Comparison of ENCODE assay signal across 20 cellular contexts in the genomic region with DNA sequence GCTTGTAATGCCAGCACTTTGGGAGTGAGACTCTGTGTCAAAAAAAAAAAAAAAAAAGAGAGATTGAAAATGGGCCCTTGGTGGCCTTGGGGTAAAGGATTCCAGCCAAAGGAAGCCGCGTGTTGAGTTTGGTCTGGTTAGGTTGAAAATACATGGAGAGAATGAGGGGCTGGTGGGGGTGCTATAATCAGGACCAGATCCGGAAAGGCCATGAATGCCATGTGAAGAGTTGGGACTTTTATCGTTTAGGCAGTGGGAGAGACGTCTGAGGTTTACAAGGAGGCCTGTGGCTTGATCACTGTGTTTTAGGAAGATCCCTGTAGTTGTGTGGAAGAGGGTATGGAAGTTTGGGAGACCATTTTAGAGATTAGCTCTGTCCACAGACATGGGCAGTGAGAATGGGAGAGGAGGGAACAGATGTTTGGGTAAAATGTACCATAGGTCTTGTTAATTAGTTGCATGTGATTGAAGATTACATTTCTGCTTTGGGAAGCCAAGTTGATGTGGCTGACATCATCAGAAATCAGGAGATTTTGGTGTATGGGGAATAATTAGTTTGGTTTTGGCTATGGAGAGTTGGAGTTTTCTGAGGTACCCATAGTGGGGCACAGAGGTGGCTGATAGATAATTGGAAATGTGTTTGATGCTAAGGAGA. TPM values are rescaled to one million over a fixed set of nuclear protein-coding genes. Genes with fewer than 3 reads are reported as not detected.
A peak's percentile ranks its signal among the peaks of the same experiment; 100 is the strongest.
DNase-seq lines count a peak whose midpoint lies in the region; ATAC-seq and TF ChIP-seq lines count a peak whose summit lies in the region.
"Had no signal": no experiment of that assay in that cellular context is flagged by ENCODE, and none has a peak within 500 bp of the region (broad histone marks: within the 10 kb centered on the region; RNA-seq: fewer than 3 reads in every experiment).

No MANE protein-coding gene starts in this region.

- ATAC-seq in IMR-90 (ENCODE audit: low read depth) = no peak
- no peak for ATAC-seq in memory B cell (ENCODE audit: low read depth)
- ATAC-seq in HG03095 (IDR thresholded peaks at IDR 0.05; ENCODE audit: unreplicated experiment) = no peak
- ATAC-seq: body of pancreas, K562, lower lobe of right lung, sciatic nerve had no signal

- 100% methylated on average over 2 of the region's 5 CpGs; no CpG with 5 or more reads in 1 of the 2 experiments for WGBS in IMR-90 (ENCODE audit: extremely low coverage in 2 of 2, insufficient read length in 1 of 2), 2 experiments
- 96 to 98% methylated on average over 5 of the region's 5 CpGs for WGBS in thyroid gland, 2 donors

- H3K27ac ChIP-seq in AG04450 (ENCODE audit: low read depth, low read length) (peak overlapping the region; percentile 88), IMR-90 (ENCODE audit: insufficient read depth, low read length) (peak overlapping the region; percentile 83), thyroid gland (no peak overlapping the region)
- H3K27ac ChIP-seq: lower lobe of right lung, parathyroid adenoma, upper lobe of left lung had no signal

- peak overlapping the region; percentile 74 for H4K91ac ChIP-seq in IMR-90 (ENCODE audit: insufficient read depth, low read depth, low read length)

- H3K36me3 ChIP-seq in IMR-90 (ENCODE audit: control insufficient read depth, insufficient read depth, low read length) (peaks cover 6% of the 10 kb centered on the region; the same call in 1 of the 2 replicates), thyroid gland (no peaks in the 10 kb centered on the region)
- H3K36me3 ChIP-seq: lower lobe of right lung, upper lobe of left lung had no signal

- in situ Hi-C loops in IMR-90 (cut with MboI; ENCODE audit: low sequenced_read_pairs) = loop anchor here (5.0 kb wide), 1 partner anchor 78 kb away; a partner anchor contains a TSS

- peak overlapping the region; percentile 28; the same call in 2 of the 3 replicates for H2BK15ac ChIP-seq in IMR-90 (ENCODE audit: low read depth, low read length)

- peak overlapping the region; percentile 90 for H2BK120ac ChIP-seq in IMR-90 (ENCODE audit: low read depth, low read length)

- dilution Hi-C loops in IMR-90 (cut with HindIII; ENCODE audit: low sequenced_read_pairs, unreplicated experiment) = no loop called here

- H3K27me3 ChIP-seq in AG04450 (ENCODE audit: control insufficient read depth, insufficient read depth, low read length) (no peaks in the 10 kb centered on the region), IMR-90 (ENCODE audit: control insufficient read depth, insufficient read depth, low read length) (no peaks in the 10 kb centered on the region), thyroid gland (no peaks in the 10 kb centered on the region)
- H3K27me3 ChIP-seq: body of pancreas, upper lobe of left lung had no signal

- POLR2A ChIA-PET in AG04450 (lab: Yijun Ruan, JAX) (interaction anchor here (0.6 to 0.7 kb wide), 3 partner anchors 28 to 1522 kb away, joined by 3 to 6 read pairs (median 3); no protein-coding TSS in a partner anchor), IMR-90 (lab: Charles Lee; ENCODE audit: unreplicated experiment) (interaction anchor here (0.6 kb wide), 2 partner anchors 11 to 54 kb away, joined by 3 to 10 read pairs; no protein-coding TSS in a partner anchor)

- intact Hi-C loops in IMR-90 (cut with micrococcal nuclease) = no loop called here
- intact Hi-C loops in thyroid gland (cut with DNase I) = loop anchor here (5.0 kb wide), 1 partner anchor 37 kb away; no protein-coding TSS in a partner anchor

- H3K79me1 ChIP-seq in IMR-90 (ENCODE audit: low read depth in 1 of 2, low read length in 2 of 2) = peaks cover 5 to 47% of the 10 kb centered on the region in 2 experiments; a peak in 2 of 4 replicates

- no peak overlapping the region for H3K9ac ChIP-seq in IMR-90 (ENCODE audit: low read depth, low read length)
- H3K9ac ChIP-seq: parathyroid adenoma had no signal

- TF ChIP-seq POLR2A in IMR-90 (IDR thresholded peaks at IDR 0.05; ENCODE audit: low read depth, low read length) = no peak
- TF ChIP-seq POLR2A in thyroid gland (IDR thresholded peaks at IDR 0.05) = no peak

- peak overlapping the region in 4 of 5 experiments; percentile 1 to 96 (median 38) for H3K27ac Mint-ChIP-seq in brain
- H3K27ac Mint-ChIP-seq in memory B cell = peak overlapping the region; percentile 1
- H3K27ac Mint-ChIP-seq: activated CD4-positive, alpha-beta T cell treated with anti-CD3 and anti-CD28 coated beads, Interleukin-2, amount 10 ng/mL, durations not matched to agents 7 days and 5 days; activated naive CD4-positive, alpha-beta T cell treated with anti-CD3 and anti-CD28 coated beads, Interleukin-2, amount 10 ng/mL, durations not matched to agents 7 days and 5 days; dendritic cell treated with granulocyte-macrophage colony-stimulating factor and Interleukin-4, amounts not matched to agents 40 ng/mL and 50 ng/mL, for 4 days; stimulated activated naive CD8-positive, alpha-beta T cell treated with anti-CD3 and anti-CD28 coated beads, Interleukin-15, Interleukin-2, amounts not matched to agents 100 ng/mL and 50 ng/mL, for 24 hours had no signal

- no peak overlapping the region for H2AFZ ChIP-seq in IMR-90 (replicated peaks; ENCODE audit: low read length, poor library complexity)
- H2AFZ ChIP-seq: parathyroid adenoma had no signal

- peak overlapping the region; percentile 39 for H3K4me2 ChIP-seq in IMR-90 (ENCODE audit: low read depth, low read length)

- peak overlapping the region; percentile 69 for H4K5ac ChIP-seq in IMR-90 (ENCODE audit: low read depth, low read length)

- H3K4me3 Mint-ChIP-seq in brain = peak overlapping the region; percentile 7 to 87 (median 20)
- H3K4me3 Mint-ChIP-seq in memory B cell = no peak overlapping the region
- H3K4me3 Mint-ChIP-seq: activated CD4-positive, alpha-beta T cell treated with anti-CD3 and anti-CD28 coated beads, Interleukin-2, amount 10 ng/mL, durations not matched to agents 7 days and 5 days; activated naive CD4-positive, alpha-beta T cell treated with anti-CD3 and anti-CD28 coated beads, Interleukin-2, amount 10 ng/mL, durations not matched to agents 7 days and 5 days; dendritic cell treated with granulocyte-macrophage colony-stimulating factor and Interleukin-4, amounts not matched to agents 40 ng/mL and 50 ng/mL, for 4 days; stimulated activated naive CD8-positive, alpha-beta T cell treated with anti-CD3 and anti-CD28 coated beads, Interleukin-15, Interleukin-2, amounts not matched to agents 100 ng/mL and 50 ng/mL, for 24 hours had no signal

- peak overlapping the region; percentile 94 for H2BK5ac ChIP-seq in IMR-90 (ENCODE audit: low read depth, low read length, poor library complexity, severe bottlenecking)

- H3K9me1 ChIP-seq in IMR-90 (ENCODE audit: insufficient read depth, low read length) = peaks cover 24% of the 10 kb centered on the region

- peaks cover 42% of the 10 kb centered on the region for H4K20me1 ChIP-seq in IMR-90 (ENCODE audit: insufficient read depth, low read length)

- peak overlapping the region; percentile 15 to 55; a peak in 2 of 4 replicates for H4K8ac ChIP-seq in IMR-90 (ENCODE audit: low read depth in 2 of 2, low read length in 2 of 2)

- H3K9me3 ChIP-seq in AG04450 (ENCODE audit: control insufficient read depth, insufficient read depth, low read length) = no peaks in the 10 kb centered on the region
- no peaks in the 10 kb centered on the region for H3K9me3 ChIP-seq in IMR-90 (ENCODE audit: control insufficient read depth, insufficient read depth, low read length)
- no peaks in the 10 kb centered on the region for H3K9me3 ChIP-seq in thyroid gland
- H3K9me3 ChIP-seq: body of pancreas, lower lobe of right lung, upper lobe of left lung had no signal

- no peak overlapping the region for H2AK9ac ChIP-seq in IMR-90 (replicated peaks; ENCODE audit: low read depth, low read length, poor library complexity)

- H3K4me3 ChIP-seq in AG04450 (ENCODE audit: low read depth, low read length) = no peak overlapping the region
- no peak overlapping the region for H3K4me3 ChIP-seq in IMR-90 (ENCODE audit: insufficient read depth, low read depth, low read length)
- H3K4me3 ChIP-seq in thyroid gland (replicated peaks in 1 of 3) = no peak overlapping the region
- H3K4me3 ChIP-seq: body of pancreas, K562, lower lobe of right lung, upper lobe of left lung had no signal

- H2BK20ac ChIP-seq in IMR-90 (ENCODE audit: low read depth, low read length) = peak overlapping the region; percentile 38

- BruUV-seq in IMR-90 (replicated peaks; lab: Mats Ljungman, UMichigan) = no TSS peak

- H3K4me1 Mint-ChIP-seq in brain = peaks cover 54% of the 10 kb centered on the region
- peaks cover 48% of the 10 kb centered on the region for H3K4me1 Mint-ChIP-seq in memory B cell

- peak overlapping the region; percentile 42 for H3K18ac ChIP-seq in IMR-90 (ENCODE audit: low read depth, low read length)

- H2AK5ac ChIP-seq in IMR-90 (ENCODE audit: low read depth, low read length) = peak overlapping the region; percentile 84

- H3K9me3 Mint-ChIP-seq in brain (no peaks in the 10 kb centered on the region), memory B cell (no peaks in the 10 kb centered on the region)
- H3K9me3 Mint-ChIP-seq: activated CD4-positive, alpha-beta T cell treated with anti-CD3 and anti-CD28 coated beads, Interleukin-2, amount 10 ng/mL, durations not matched to agents 7 days and 5 days; activated naive CD4-positive, alpha-beta T cell treated with anti-CD3 and anti-CD28 coated beads, Interleukin-2, amount 10 ng/mL, durations not matched to agents 7 days and 5 days; dendritic cell treated with granulocyte-macrophage colony-stimulating factor and Interleukin-4, amounts not matched to agents 40 ng/mL and 50 ng/mL, for 4 days; stimulated activated naive CD8-positive, alpha-beta T cell treated with anti-CD3 and anti-CD28 coated beads, Interleukin-15, Interleukin-2, amounts not matched to agents 100 ng/mL and 50 ng/mL, for 24 hours had no signal

- no peak for TF ChIP-seq RAD21 in IMR-90 (IDR thresholded peaks at IDR 0.05; ENCODE audit: low read length)

- CTCF ChIA-PET in AG04450 (lab: Charles Lee) = interaction anchor here (0.6 to 1.8 kb wide), 5 partner anchors 9 to 107 kb away, joined by 3 to 13 read pairs (median 3); no protein-coding TSS in a partner anchor
- CTCF ChIA-PET in IMR-90 (lab: Yijun Ruan, JAX) = interaction anchor here (0.6 kb wide), 1 partner anchor 65 kb away, joined by 3 read pairs; no protein-coding TSS in a partner anchor

- no peaks in the 10 kb centered on the region for H3K27me3 Mint-ChIP-seq in brain
- no peaks in the 10 kb centered on the region for H3K27me3 Mint-ChIP-seq in memory B cell

- H3K4ac ChIP-seq in IMR-90 (ENCODE audit: low read depth, low read length) = peak overlapping the region; percentile 84

- no peak overlapping the region for H3K56ac ChIP-seq in IMR-90 (ENCODE audit: extremely low read depth, insufficient read depth, low read length)

- H3K4me1 ChIP-seq in IMR-90 (ENCODE audit: control insufficient read depth, insufficient read depth, low read length) (peaks cover 22% of the 10 kb centered on the region), thyroid gland (peaks cover 35 to 41% of the 10 kb centered on the region in 2 donors)

- DNase-seq in AG04450 (ENCODE audit: low read depth, low spot score) (no peak), IMR-90 (no peak), memory B cell (ENCODE audit: low spot score in 2 of 2) (no peak), SHP77 treated with DMSO at 0.1 percent for 48 hours (lab: John Stamatoyannopoulos, UW) (no peak), thyroid gland (no peak)
- no peak for DNase-seq in activated CD4-positive, alpha-beta T cell treated with anti-CD3 and anti-CD28 coated beads for 48 hours
- DNase-seq: activated CD4-positive, alpha-beta T cell treated with anti-CD3 and anti-CD28 coated beads, Interleukin-2, amount 10 ng/mL, durations not matched to agents 7 days and 5 days; activated naive CD4-positive, alpha-beta T cell treated with anti-CD3 and anti-CD28 coated beads, Interleukin-2, amount 10 ng/mL, durations not matched to agents 7 days and 5 days; body of pancreas; lower lobe of right lung; NCI-H2107; NCI-H524 treated with DMSO at 0.1 percent for 48 hours; upper lobe of left lung had no signal

- H3K23ac ChIP-seq in IMR-90 (ENCODE audit: low read depth, low read length) = peak overlapping the region; percentile 49

- H3K14ac ChIP-seq in IMR-90 (replicated peaks; ENCODE audit: low read depth, low read length) = peak overlapping the region; percentile 90

- TF ChIP-seq CTCF in AG04450 (IDR thresholded peaks at IDR 0.05; ENCODE audit: low read depth, low read length) = no peak
- TF ChIP-seq CTCF in IMR-90 (conservative IDR thresholded peaks at IDR 0.05; ENCODE audit: low read depth, low read length) = no peak
- TF ChIP-seq CTCF in brain (conservative IDR thresholded peaks at IDR 0.05) = no peak
- TF ChIP-seq CTCF in thyroid gland (IDR thresholded peaks at IDR 0.05) = no peak

- H3K36me3 Mint-ChIP-seq in brain (peaks cover 40% of the 10 kb centered on the region), memory B cell (peaks cover 3% of the 10 kb centered on the region)

RNA-seq across cellular contexts. Expression of a gene that starts 3.5 kb away (rescaled TPM):
- polyA plus RNA-seq in AG04450 (2011; rRNA removed) = 53.6 and 63.1 TPM in 2 replicates
- 43.0 and 43.9 TPM in 2 replicates for polyA minus RNA-seq in AG04450 (2011; rRNA and poly(A)+ RNA removed)
- total RNA-seq in IMR-90 (2012; rRNA removed) = 55.9 and 71.1 TPM in 2 replicates
- polyA plus RNA-seq in IMR-90 (2012; rRNA removed) = 45.3 and 45.5 TPM in 2 replicates
- polyA plus RNA-seq in IMR-90 (2012; cell fraction: cytosol; rRNA removed) = 34.1 and 68.2 TPM in 2 replicates
- 13.4 and 55.4 TPM in 2 replicates for polyA plus RNA-seq in IMR-90 (2012; cell fraction: nucleus; rRNA removed; ENCODE audit: low replicate concordance)
- polyA plus RNA-seq in brain (ENCODE audit: insufficient read depth, low read depth, low replicate concordance) = 27.9 TPM
- 10 to 100 TPM; 39.2 to 48.2 (median 44.3) TPM for total RNA-seq in thyroid gland

RNA-seq across cellular contexts. Expression of a gene that starts 42.5 kb away (rescaled TPM):
- polyA plus RNA-seq in AG04450 (2011; rRNA removed) (0.32 and 0.45 TPM in 2 replicates), IMR-90 (2012; rRNA removed) (0.62 and 0.89 TPM in 2 replicates), brain (ENCODE audit: insufficient read depth, low read depth, low replicate concordance) (14.4 TPM)
- 0.09 and 0.61 TPM in 2 replicates for polyA minus RNA-seq in AG04450 (2011; rRNA and poly(A)+ RNA removed)
- total RNA-seq in IMR-90 (2012; rRNA removed) (0.90 and 1.9 TPM in 2 replicates), thyroid gland (10 to 100 TPM in 1 of 4 donors, 1 to 10 TPM in 3; 2.0 to 10.4 (median 4.8) TPM)
- polyA plus RNA-seq in IMR-90 (2012; cell fraction: cytosol; rRNA removed) = 0.26 and 0.85 TPM in 2 replicates
- polyA plus RNA-seq in IMR-90 (2012; cell fraction: nucleus; rRNA removed; ENCODE audit: low replicate concordance) = 0.32 and 0.77 TPM in 2 replicates
- total RNA-seq: activated CD4-positive, alpha-beta T cell treated with anti-CD3 and anti-CD28 coated beads, Interleukin-2, amount 10 ng/mL, durations not matched to agents 7 days and 5 days; body of pancreas had no signal

Comparison
In these comparisons a context has a peak if more than half of its experiments do, and no peak if none do; other contexts are left out.
1. H3K27ac ChIP-seq: peak in AG04450 (single experiment) and IMR-90 (single experiment); none in thyroid gland (0 of 3).